In the genomic region with DNA sequence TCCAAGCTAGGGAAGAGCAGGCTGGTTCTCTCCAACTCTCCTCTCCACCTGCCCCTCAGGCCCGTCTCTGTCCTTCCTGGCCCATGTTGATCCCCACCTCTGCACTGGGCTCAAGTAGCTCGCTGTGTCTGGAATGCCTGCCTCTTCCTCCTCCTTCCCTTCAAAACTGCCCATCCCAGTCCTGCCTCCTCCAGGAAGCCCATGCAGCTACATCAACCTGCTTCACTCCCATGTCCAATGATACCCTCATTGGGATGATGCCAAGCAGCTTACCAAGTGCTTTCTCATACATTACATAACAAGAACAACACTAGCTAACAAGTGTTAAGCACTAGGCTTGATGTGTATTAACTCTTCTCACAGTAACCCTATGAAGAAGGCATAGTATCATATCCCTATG, we compare ENCODE assay signal across 20 cellular contexts. TPM values are rescaled to one million over a fixed set of nuclear protein-coding genes. Genes with fewer than 3 reads are reported as not detected.
DNase-seq lines count a peak whose midpoint lies in the region; ATAC-seq, FAIRE-seq and TF ChIP-seq lines count a peak whose summit lies in the region.
"Had no signal": no experiment of that assay in that cellular context is flagged by ENCODE, and none has a peak within 500 bp of the region (broad histone marks: within the 10 kb centered on the region; RNA-seq: fewer than 3 reads in every experiment).

No MANE protein-coding gene starts in this region.

- no peak overlapping the region for H3K4me3 Mint-ChIP-seq in activated CD4-positive, alpha-beta memory T cell treated with anti-CD3 and anti-CD28 coated beads, Interleukin-2, amount 10 ng/mL, durations not matched to agents 7 days and 5 days
- H3K4me3 Mint-ChIP-seq in activated CD4-positive, alpha-beta memory T cell treated with anti-CD3 and anti-CD28 coated beads for 36 hours: no peak overlapping the region
- no peak overlapping the region for H3K4me3 Mint-ChIP-seq in type B pancreatic cell
- H3K4me3 Mint-ChIP-seq: CD8-positive, alpha-beta memory T cell; GM23338 had no signal

- no peak overlapping the region for H2AFZ ChIP-seq in K562 (ENCODE audit: low read depth, low read length)
- H2AFZ ChIP-seq in Karpas-422 (ENCODE audit: low read length): no peak overlapping the region
- H2AFZ ChIP-seq: GM23338 had no signal

- H3K23ac ChIP-seq in mesendoderm (ENCODE audit: low read length): no peak overlapping the region

- TF ChIP-seq CTCF in K562 (IDR thresholded peaks at IDR 0.05 in 2 of 3, conservative IDR thresholded peaks at IDR 0.05 in 1 of 3; ENCODE audit: insufficient read depth in 2 of 3, low read depth in 1 of 3, low read length in 3 of 3) (no peak), type B pancreatic cell (conservative IDR thresholded peaks at IDR 0.05) (no peak)

- no peak for TF ChIP-seq EP300 in K562 (IDR thresholded peaks at IDR 0.05; ENCODE audit: low read length)

- H4K8ac ChIP-seq in mesendoderm (ENCODE audit: low read depth, low read length): no peak overlapping the region

- no peak overlapping the region for H2AK5ac ChIP-seq in mesendoderm (ENCODE audit: low read length)

- H3K27me3 Mint-ChIP-seq in activated CD4-positive, alpha-beta memory T cell treated with anti-CD3 and anti-CD28 coated beads, Interleukin-2, amount 10 ng/mL, durations not matched to agents 7 days and 5 days: peaks cover 10% of the 10 kb centered on the region
- H3K27me3 Mint-ChIP-seq in activated CD4-positive, alpha-beta memory T cell treated with anti-CD3 and anti-CD28 coated beads for 36 hours: peaks cover 11% of the 10 kb centered on the region
- peaks cover 44% of the 10 kb centered on the region for H3K27me3 Mint-ChIP-seq in type B pancreatic cell

- H3K4me1 ChIP-seq in K562 (replicated peaks in 1 of 2; ENCODE audit: control insufficient read depth in 2 of 2, insufficient read depth in 2 of 2, low read length in 2 of 2) (peaks cover 0 to 19% of the 10 kb centered on the region in 2 experiments; a peak in 2 of 5 replicates), mesendoderm (ENCODE audit: control insufficient read depth, low read depth, low read length) (no peaks in the 10 kb centered on the region), Karpas-422 (ENCODE audit: low read length) (no peaks in the 10 kb centered on the region)
- H3K4me1 ChIP-seq: BLaER1, Caco-2, HAP-1 had no signal

- H3K18ac ChIP-seq in mesendoderm (ENCODE audit: low read length): no peak overlapping the region

- H3K27ac ChIP-seq in K562 (ENCODE audit: extremely low read depth, low read depth, low read length) (no peak overlapping the region), mesendoderm (ENCODE audit: low read depth, low read length) (no peak overlapping the region), Karpas-422 (ENCODE audit: low read length) (no peak overlapping the region)
- H3K27ac ChIP-seq: BLaER1 had no signal

- no peaks in the 10 kb centered on the region for H3K79me2 ChIP-seq in K562 (ENCODE audit: control insufficient read depth, insufficient read depth, low read length)
- no peaks in the 10 kb centered on the region for H3K79me2 ChIP-seq in mesendoderm (ENCODE audit: control insufficient read depth, insufficient read depth, low read length)
- no peaks in the 10 kb centered on the region for H3K79me2 ChIP-seq in Karpas-422 (ENCODE audit: low read length)

- no peaks in the 10 kb centered on the region for H3K9me3 Mint-ChIP-seq in activated CD4-positive, alpha-beta memory T cell treated with anti-CD3 and anti-CD28 coated beads, Interleukin-2, amount 10 ng/mL, durations not matched to agents 7 days and 5 days
- H3K9me3 Mint-ChIP-seq in activated CD4-positive, alpha-beta memory T cell treated with anti-CD3 and anti-CD28 coated beads for 36 hours: no peaks in the 10 kb centered on the region
- no peaks in the 10 kb centered on the region for H3K9me3 Mint-ChIP-seq in type B pancreatic cell
- H3K9me3 Mint-ChIP-seq: CD8-positive, alpha-beta memory T cell had no signal

- no peak overlapping the region for H2BK120ac ChIP-seq in mesendoderm (ENCODE audit: low read depth, low read length)

- no peak overlapping the region for H3K4ac ChIP-seq in mesendoderm (ENCODE audit: low read depth, low read length)

- WGBS in K562 (ENCODE audit: insufficient coverage, low coverage, missing lambda C conversion rate): 3% methylated on average over 2 of the region's 2 CpGs
- no CpG with 5 or more reads among the region's 2 CpGs for WGBS in mesendoderm (ENCODE audit: extremely low coverage, insufficient coverage, low lambda C conversion rate)

- POLR2A ChIA-PET in activated CD4-positive, alpha-beta memory T cell treated with anti-CD3 and anti-CD28 coated beads, Interleukin-2, amount 10 ng/mL, durations not matched to agents 7 days and 5 days (lab: Charles Lee): interaction anchor here (1.3 kb wide), 1 partner anchor 36 kb away, joined by 3 read pairs; no protein-coding TSS in a partner anchor
- POLR2A ChIA-PET in activated CD4-positive, alpha-beta memory T cell treated with anti-CD3 and anti-CD28 coated beads for 36 hours (lab: Charles Lee): no interaction called here
- POLR2A ChIA-PET in K562 (lab: Yijun Ruan, JAX): interaction anchor here (0.7 to 1.4 kb wide), 3 partner anchors 9 to 85 kb away, joined by 3 to 4 read pairs (median 3); no protein-coding TSS in a partner anchor

- peak overlapping the region; percentile 3 for H3K56ac ChIP-seq in mesendoderm (ENCODE audit: low read length)

- no peaks in the 10 kb centered on the region for H3K4me1 Mint-ChIP-seq in activated CD4-positive, alpha-beta memory T cell treated with anti-CD3 and anti-CD28 coated beads, Interleukin-2, amount 10 ng/mL, durations not matched to agents 7 days and 5 days
- H3K4me1 Mint-ChIP-seq in activated CD4-positive, alpha-beta memory T cell treated with anti-CD3 and anti-CD28 coated beads for 36 hours (ENCODE audit: low read depth): no peaks in the 10 kb centered on the region
- H3K4me1 Mint-ChIP-seq in type B pancreatic cell (ENCODE audit: unreplicated experiment): no peaks in the 10 kb centered on the region

- H3K27me3 ChIP-seq in K562 (ENCODE audit: control insufficient read depth in 2 of 2, insufficient read depth in 2 of 2, low read length in 2 of 2): peaks cover 53 to 80% of the 10 kb centered on the region in 2 experiments
- no peaks in the 10 kb centered on the region for H3K27me3 ChIP-seq in mesendoderm (ENCODE audit: insufficient read depth, low read length, poor library complexity)
- no peaks in the 10 kb centered on the region for H3K27me3 ChIP-seq in Karpas-422 (ENCODE audit: low read length)
- H3K27me3 ChIP-seq: BLaER1 had no signal

- no peaks in the 10 kb centered on the region for H3K9me3 ChIP-seq in K562 (replicated peaks; ENCODE audit: control insufficient read depth, insufficient read depth, low read depth, low read length)
- H3K9me3 ChIP-seq in Karpas-422 (ENCODE audit: low read length): no peaks in the 10 kb centered on the region
- H3K9me3 ChIP-seq: Caco-2, HAP-1 had no signal

- intact Hi-C loops in activated CD4-positive, alpha-beta memory T cell treated with anti-CD3 and anti-CD28 coated beads for 36 hours (cut with micrococcal nuclease): no loop called here
- intact Hi-C loops in K562 (cut with micrococcal nuclease): loop anchor here (10.0 kb wide), 2 partner anchors 164 to 214 kb away; no protein-coding TSS in a partner anchor

- peak overlapping the region; percentile 4 for H3K27ac Mint-ChIP-seq in activated CD4-positive, alpha-beta memory T cell treated with anti-CD3 and anti-CD28 coated beads, Interleukin-2, amount 10 ng/mL, durations not matched to agents 7 days and 5 days
- H3K27ac Mint-ChIP-seq in activated CD4-positive, alpha-beta memory T cell treated with anti-CD3 and anti-CD28 coated beads for 36 hours: no peak overlapping the region
- H3K27ac Mint-ChIP-seq in type B pancreatic cell: no peak overlapping the region
- H3K27ac Mint-ChIP-seq: CD8-positive, alpha-beta memory T cell; GM23338 had no signal

- H3K4me3 ChIP-seq in K562 (no peak overlapping the region), mesendoderm (ENCODE audit: low read length) (no peak overlapping the region), Karpas-422 (ENCODE audit: low read length) (no peak overlapping the region)
- H3K4me3 ChIP-seq: BLaER1, GM23338, HAP-1 had no signal

- no peaks in the 10 kb centered on the region for H3K79me1 ChIP-seq in mesendoderm (ENCODE audit: low read length)

- no peak for TF ChIP-seq RAD21 in K562 (CRISPR knock-in tag; conservative IDR thresholded peaks at IDR 0.05 in 1 of 2, IDR thresholded peaks at IDR 0.05 in 1 of 2)

- TF ChIP-seq POLR2A in K562 (conservative IDR thresholded peaks at IDR 0.05): no peak

- H3K9ac ChIP-seq in K562 (ENCODE audit: insufficient read depth in 1 of 2, low read depth in 2 of 2, low read length in 2 of 2) (no peak overlapping the region), mesendoderm (ENCODE audit: low read length) (no peak overlapping the region), Karpas-422 (ENCODE audit: low read length) (no peak overlapping the region)
- H3K9ac ChIP-seq: BLaER1 had no signal

- no peak overlapping the region for H2BK5ac ChIP-seq in mesendoderm (ENCODE audit: low read length)

- peaks cover 3% of the 10 kb centered on the region for H3K9me1 ChIP-seq in K562 (ENCODE audit: control insufficient read depth, insufficient read depth, low read length)

- CTCF ChIA-PET in activated CD4-positive, alpha-beta memory T cell treated with anti-CD3 and anti-CD28 coated beads, Interleukin-2, amount 10 ng/mL, durations not matched to agents 7 days and 5 days (lab: Charles Lee): interaction anchor here (1.3 to 2.3 kb wide), 2 partner anchors 10 to 65 kb away, joined by 3 to 10 read pairs; no protein-coding TSS in a partner anchor
- CTCF ChIA-PET in activated CD4-positive, alpha-beta memory T cell treated with anti-CD3 and anti-CD28 coated beads for 36 hours (lab: Charles Lee): interaction anchor here (0.8 to 1.6 kb wide), 3 partner anchors 9 to 65 kb away, joined by 3 to 7 read pairs (median 4); no protein-coding TSS in a partner anchor
- CTCF ChIA-PET in K562 (lab: Yijun Ruan, JAX; ENCODE audit: low intra/inter-chr PET ratio): no interaction called here

- peaks cover 16% of the 10 kb centered on the region; the same call in 1 of the 2 replicates for H4K20me1 ChIP-seq in K562 (replicated peaks; ENCODE audit: control insufficient read depth, insufficient read depth, low read length)
- no peaks in the 10 kb centered on the region for H4K20me1 ChIP-seq in Karpas-422 (ENCODE audit: insufficient read depth, low read depth, low read length)
- H4K20me1 ChIP-seq: BLaER1 had no signal

- no peaks in the 10 kb centered on the region for H3K36me3 ChIP-seq in K562 (ENCODE audit: control insufficient read depth, insufficient read depth, low read length)
- H3K36me3 ChIP-seq in mesendoderm (ENCODE audit: control insufficient read depth, insufficient read depth, low read length): no peaks in the 10 kb centered on the region
- H3K36me3 ChIP-seq in Karpas-422 (ENCODE audit: insufficient read depth, low read length): no peaks in the 10 kb centered on the region
- H3K36me3 ChIP-seq: BLaER1, HAP-1 had no signal

- no peak overlapping the region for H2BK15ac ChIP-seq in mesendoderm (replicated peaks; ENCODE audit: low read depth)

- no peak for DNase-seq in activated CD4-positive, alpha-beta memory T cell treated with anti-CD3 and anti-CD28 coated beads, Interleukin-2, amount 10 ng/mL, durations not matched to agents 7 days and 5 days
- no peak for DNase-seq in activated CD4-positive, alpha-beta memory T cell treated with anti-CD3 and anti-CD28 coated beads for 36 hours
- DNase-seq in K562 (ENCODE audit: extremely low read depth in 1 of 4, low spot score in 3 of 4): no peak
- DNase-seq in mesendoderm: no peak
- DNase-seq in type B pancreatic cell (ENCODE audit: extremely low spot score, unreplicated experiment): peak; percentile 42
- DNase-seq in Karpas-422: no peak
- DNase-seq: 8988T; AML-193; CD8-positive, alpha-beta memory T cell; DND-41; GDM1 had no signal

- FAIRE-seq in K562 (lab: Jason Lieb, UNC): peak; percentile 64
- FAIRE-seq: GM12892, GM19239, HepG2, HTR-8/SVneo had no signal

- H3K4me2 ChIP-seq in K562 (ENCODE audit: insufficient read depth, low read length) (no peak overlapping the region), mesendoderm (ENCODE audit: low read length) (no peak overlapping the region), Karpas-422 (ENCODE audit: low read depth, low read length, poor library complexity, severe bottlenecking) (no peak overlapping the region)
- H3K4me2 ChIP-seq: BLaER1, GM23338 had no signal

- no peaks in the 10 kb centered on the region for H3K9me2 ChIP-seq in Karpas-422 (replicated peaks; ENCODE audit: insufficient read depth, low read length)

- no peaks in the 10 kb centered on the region for H3K36me3 Mint-ChIP-seq in activated CD4-positive, alpha-beta memory T cell treated with anti-CD3 and anti-CD28 coated beads, Interleukin-2, amount 10 ng/mL, durations not matched to agents 7 days and 5 days (ENCODE audit: low read depth)
- no peaks in the 10 kb centered on the region for H3K36me3 Mint-ChIP-seq in activated CD4-positive, alpha-beta memory T cell treated with anti-CD3 and anti-CD28 coated beads for 36 hours
- H3K36me3 Mint-ChIP-seq in type B pancreatic cell: no peaks in the 10 kb centered on the region

- no TSS peak for BruUV-seq in K562 (replicated peaks; lab: Mats Ljungman, UMichigan)

- H4K5ac ChIP-seq in mesendoderm (ENCODE audit: low read length): no peak overlapping the region

- in situ Hi-C loops in K562 (cut with MboI): no loop called here

- ATAC-seq in K562 (no peak), GM19324 (IDR thresholded peaks at IDR 0.05; ENCODE audit: low FRiP score, unreplicated experiment) (no peak)
- ATAC-seq: GM23338, HepG2 had no signal

RNA-seq across cellular contexts. Expression of gene ASB10, which starts 8.2 kb away (rescaled TPM):
- not detected for total RNA-seq in activated CD4-positive, alpha-beta memory T cell treated with anti-CD3 and anti-CD28 coated beads, Interleukin-2, amount 10 ng/mL, durations not matched to agents 7 days and 5 days
- not detected for total RNA-seq in activated CD4-positive, alpha-beta memory T cell treated with anti-CD3 and anti-CD28 coated beads for 36 hours
- total RNA-seq in K562 (2011; cell fraction: chromatin; rRNA removed; ENCODE audit: low replicate concordance): not detected in 2 replicates
- total RNA-seq in K562 (2011; cell fraction: nucleolus; rRNA removed): not detected in 2 replicates
- not detected in 2 replicates for total RNA-seq in K562 (2011; cell fraction: nucleoplasm; rRNA removed)
- total RNA-seq in K562 (2014; rRNA removed) (not detected in 2 replicates), K562 (2014; rRNA removed; fragmentation: Illumina TruSeq; extraction: Trizol) (not detected in 2 replicates), K562 (2015; rRNA removed; fragmentation: Illumina TruSeq; extraction: Trizol) (not detected in 2 replicates), K562 (2021) (not detected in 2 replicates), type B pancreatic cell (ENCODE audit: low replicate concordance) (not detected in 2 replicates)
- polyA plus RNA-seq in K562 (2011; rRNA removed) (not detected in 2 replicates), K562 (2014; fragmentation: Illumina TruSeq; extraction: Trizol) (not detected in 2 replicates), K562 (2014; fragmentation: Nextera tagmentation; extraction: Ambion mirVana) (not detected), K562 (2014; rRNA removed) (not detected in 2 replicates)
- polyA plus RNA-seq in K562 (2011; cell fraction: cytosol; rRNA removed): not detected in 2 replicates
- not detected in 2 replicates for polyA plus RNA-seq in K562 (2011; cell fraction: nucleus; rRNA removed)
- not detected in 2 replicates for polyA plus RNA-seq in K562 (2012)
- polyA minus RNA-seq in K562 (2011; rRNA and poly(A)+ RNA removed): not detected in 2 replicates
- not detected in 2 replicates for polyA minus RNA-seq in K562 (2011; cell fraction: cytosol; rRNA and poly(A)+ RNA removed)
- not detected in 2 replicates for polyA minus RNA-seq in K562 (2011; cell fraction: nucleus; rRNA and poly(A)+ RNA removed)
- polyA plus RNA-seq in mesendoderm (2013, experiment 1 of 2): not detected
- polyA plus RNA-seq in mesendoderm (2013, experiment 2 of 2): not detected
- total RNA-seq in Karpas-422 (2014; rRNA removed; shearing (Covaris generic); ENCODE audit: low replicate concordance): not detected in 2 replicates
- total RNA-seq: Caco-2; CD8-positive, alpha-beta memory T cell; GM23338; HepG2 had no signal
- polyA plus RNA-seq: CD8-positive, alpha-beta memory T cell; GM23338; HepG2 had no signal

RNA-seq across cellular contexts. Expression of gene GBX1, which starts 11.3 kb away (rescaled TPM):
- not detected for total RNA-seq in activated CD4-positive, alpha-beta memory T cell treated with anti-CD3 and anti-CD28 coated beads, Interleukin-2, amount 10 ng/mL, durations not matched to agents 7 days and 5 days
- not detected for total RNA-seq in activated CD4-positive, alpha-beta memory T cell treated with anti-CD3 and anti-CD28 coated beads for 36 hours
- not detected in 2 replicates for total RNA-seq in K562 (2011; cell fraction: chromatin; rRNA removed; ENCODE audit: low replicate concordance)
- total RNA-seq in K562 (2011; cell fraction: nucleolus; rRNA removed): not detected in 2 replicates
- total RNA-seq in K562 (2011; cell fraction: nucleoplasm; rRNA removed): not detected in 2 replicates
- total RNA-seq in K562 (2014; rRNA removed): not detected in 2 replicates
- not detected in 2 replicates for total RNA-seq in K562 (2014; rRNA removed; fragmentation: Illumina TruSeq; extraction: Trizol)
- not detected in 2 replicates for total RNA-seq in K562 (2015; rRNA removed; fragmentation: Illumina TruSeq; extraction: Trizol)
- total RNA-seq in K562 (2021): not detected in 2 replicates
- not detected in 2 replicates for polyA plus RNA-seq in K562 (2011; rRNA removed)
- not detected in 2 replicates for polyA plus RNA-seq in K562 (2011; cell fraction: cytosol; rRNA removed)
- not detected in 2 replicates for polyA plus RNA-seq in K562 (2011; cell fraction: nucleus; rRNA removed)
- polyA plus RNA-seq in K562 (2012): not detected in 2 replicates
- polyA plus RNA-seq in K562 (2014; fragmentation: Illumina TruSeq; extraction: Trizol): not detected in 2 replicates
- polyA plus RNA-seq in K562 (2014; fragmentation: Nextera tagmentation; extraction: Ambion mirVana): not detected
- polyA plus RNA-seq in K562 (2014; rRNA removed): not detected in 2 replicates
- not detected in 2 replicates for polyA minus RNA-seq in K562 (2011; rRNA and poly(A)+ RNA removed)
- polyA minus RNA-seq in K562 (2011; cell fraction: cytosol; rRNA and poly(A)+ RNA removed): not detected in 2 replicates
- not detected in 2 replicates for polyA minus RNA-seq in K562 (2011; cell fraction: nucleus; rRNA and poly(A)+ RNA removed)
- polyA plus RNA-seq in mesendoderm (2013, experiment 1 of 2): not detected
- polyA plus RNA-seq in mesendoderm (2013, experiment 2 of 2): not detected
- 0.26 and 0.41 TPM in 2 replicates for total RNA-seq in type B pancreatic cell (ENCODE audit: low replicate concordance)
- total RNA-seq in Karpas-422 (2014; rRNA removed; shearing (Covaris generic); ENCODE audit: low replicate concordance): not detected in 2 replicates
- total RNA-seq: Caco-2; CD8-positive, alpha-beta memory T cell; HepG2 had no signal
- polyA plus RNA-seq: CD8-positive, alpha-beta memory T cell; GM23338; HepG2 had no signal

RNA-seq across cellular contexts. Expression of gene H2BK1, which starts 31.5 kb away (rescaled TPM):
- total RNA-seq in activated CD4-positive, alpha-beta memory T cell treated with anti-CD3 and anti-CD28 coated beads, Interleukin-2, amount 10 ng/mL, durations not matched to agents 7 days and 5 days: not detected
- not detected for total RNA-seq in activated CD4-positive, alpha-beta memory T cell treated with anti-CD3 and anti-CD28 coated beads for 36 hours
- 1.00 TPM in 1 of 2 replicates, not detected in the other for total RNA-seq in K562 (2011; cell fraction: chromatin; rRNA removed; ENCODE audit: low replicate concordance)
- total RNA-seq in K562 (2011; cell fraction: nucleolus; rRNA removed): 1.6 and 4.0 TPM in 2 replicates
- total RNA-seq in K562 (2011; cell fraction: nucleoplasm; rRNA removed): 1.2 TPM in 1 of 2 replicates, not detected in the other
- total RNA-seq in K562 (2014; rRNA removed) (not detected in 2 replicates), K562 (2014; rRNA removed; fragmentation: Illumina TruSeq; extraction: Trizol) (not detected in 2 replicates), K562 (2015; rRNA removed; fragmentation: Illumina TruSeq; extraction: Trizol) (not detected in 2 replicates), K562 (2021) (not detected in 2 replicates), type B pancreatic cell (ENCODE audit: low replicate concordance) (not detected in 2 replicates)
- polyA plus RNA-seq in K562 (2011; rRNA removed) (not detected in 2 replicates), K562 (2014; fragmentation: Illumina TruSeq; extraction: Trizol) (not detected in 2 replicates), K562 (2014; fragmentation: Nextera tagmentation; extraction: Ambion mirVana) (not detected), K562 (2014; rRNA removed) (not detected in 2 replicates)
- polyA plus RNA-seq in K562 (2011; cell fraction: cytosol; rRNA removed): not detected in 2 replicates
- polyA plus RNA-seq in K562 (2011; cell fraction: nucleus; rRNA removed): 0.53 TPM in 1 of 2 replicates, not detected in the other
- not detected in 2 replicates for polyA plus RNA-seq in K562 (2012)
- not detected in 2 replicates for polyA minus RNA-seq in K562 (2011; rRNA and poly(A)+ RNA removed)
- polyA minus RNA-seq in K562 (2011; cell fraction: cytosol; rRNA and poly(A)+ RNA removed): not detected in 2 replicates
- polyA minus RNA-seq in K562 (2011; cell fraction: nucleus; rRNA and poly(A)+ RNA removed): not detected in 2 replicates
- polyA plus RNA-seq in mesendoderm (2013, experiment 1 of 2): not detected
- polyA plus RNA-seq in mesendoderm (2013, experiment 2 of 2): not detected
- not detected in 2 replicates for total RNA-seq in Karpas-422 (2014; rRNA removed; shearing (Covaris generic); ENCODE audit: low replicate concordance)
- total RNA-seq: Caco-2, GM23338, HepG2 had no signal
- polyA plus RNA-seq: CD8-positive, alpha-beta memory T cell; GM23338; HepG2 had no signal

RNA-seq across cellular contexts. Expression of gene ABCF2, which starts 48.2 kb away (rescaled TPM):
- 10 to 100 TPM; 23.1 to 27.6 TPM for total RNA-seq in activated CD4-positive, alpha-beta memory T cell treated with anti-CD3 and anti-CD28 coated beads, Interleukin-2, amount 10 ng/mL, durations not matched to agents 7 days and 5 days
- total RNA-seq in activated CD4-positive, alpha-beta memory T cell treated with anti-CD3 and anti-CD28 coated beads for 36 hours: 10 to 100 TPM; 41.1 to 41.2 TPM
- 65.4 and 103 TPM in 2 replicates for total RNA-seq in K562 (2011; cell fraction: chromatin; rRNA removed; ENCODE audit: low replicate concordance)
- total RNA-seq in K562 (2011; cell fraction: nucleolus; rRNA removed): 49.7 and 54.7 TPM in 2 replicates
- 43.1 and 48.4 TPM in 2 replicates for total RNA-seq in K562 (2011; cell fraction: nucleoplasm; rRNA removed)
- 117 and 145 TPM in 2 replicates for total RNA-seq in K562 (2014; rRNA removed)
- 79.5 and 110 TPM in 2 replicates for total RNA-seq in K562 (2014; rRNA removed; fragmentation: Illumina TruSeq; extraction: Trizol)
- 113 TPM in 2 replicates for total RNA-seq in K562 (2015; rRNA removed; fragmentation: Illumina TruSeq; extraction: Trizol)
- total RNA-seq in K562 (2021): 122 and 129 TPM in 2 replicates
- polyA plus RNA-seq in K562 (2011; rRNA removed): 43.1 and 62.1 TPM in 2 replicates
- polyA plus RNA-seq in K562 (2011; cell fraction: cytosol; rRNA removed): 54.5 and 89.8 TPM in 2 replicates
- 36.6 and 65.1 TPM in 2 replicates for polyA plus RNA-seq in K562 (2011; cell fraction: nucleus; rRNA removed)
- polyA plus RNA-seq in K562 (2012): 64.0 and 75.1 TPM in 2 replicates
- polyA plus RNA-seq in K562 (2014; fragmentation: Illumina TruSeq; extraction: Trizol): 165 and 177 TPM in 2 replicates
- polyA plus RNA-seq in K562 (2014; fragmentation: Nextera tagmentation; extraction: Ambion mirVana): 100 to 1,000 TPM; 103 to 224 TPM
- 88.2 and 97.5 TPM in 2 replicates for polyA plus RNA-seq in K562 (2014; rRNA removed)
- 49.7 and 116 TPM in 2 replicates for polyA minus RNA-seq in K562 (2011; rRNA and poly(A)+ RNA removed)
- polyA minus RNA-seq in K562 (2011; cell fraction: cytosol; rRNA and poly(A)+ RNA removed): 23.5 and 52.3 TPM in 2 replicates
- polyA minus RNA-seq in K562 (2011; cell fraction: nucleus; rRNA and poly(A)+ RNA removed): 17.1 and 26.5 TPM in 2 replicates
- 36.4 TPM for polyA plus RNA-seq in mesendoderm (2013, experiment 1 of 2)
- polyA plus RNA-seq in mesendoderm (2013, experiment 2 of 2): 36.2 TPM
- 35.9 and 46.5 TPM in 2 replicates for total RNA-seq in type B pancreatic cell (ENCODE audit: low replicate concordance)
- total RNA-seq in Karpas-422 (2014; rRNA removed; shearing (Covaris generic); ENCODE audit: low replicate concordance): 31.2 and 48.6 TPM in 2 replicates

RNA-seq across cellular contexts. Expression of gene CHPF2, which starts 53.5 kb away (rescaled TPM):
- total RNA-seq in activated CD4-positive, alpha-beta memory T cell treated with anti-CD3 and anti-CD28 coated beads, Interleukin-2, amount 10 ng/mL, durations not matched to agents 7 days and 5 days: 10 to 100 TPM; 56.0 to 56.4 TPM
- total RNA-seq in activated CD4-positive, alpha-beta memory T cell treated with anti-CD3 and anti-CD28 coated beads for 36 hours: 10 to 100 TPM; 33.6 to 34.2 TPM
- total RNA-seq in K562 (2011; cell fraction: chromatin; rRNA removed; ENCODE audit: low replicate concordance): 109 and 238 TPM in 2 replicates
- 182 and 210 TPM in 2 replicates for total RNA-seq in K562 (2011; cell fraction: nucleolus; rRNA removed)
- total RNA-seq in K562 (2011; cell fraction: nucleoplasm; rRNA removed): 98.1 and 129 TPM in 2 replicates
- 18.8 and 21.4 TPM in 2 replicates for total RNA-seq in K562 (2014; rRNA removed)
- 6.1 and 7.1 TPM in 2 replicates for total RNA-seq in K562 (2014; rRNA removed; fragmentation: Illumina TruSeq; extraction: Trizol)
- 12.0 and 13.1 TPM in 2 replicates for total RNA-seq in K562 (2015; rRNA removed; fragmentation: Illumina TruSeq; extraction: Trizol)
- 29.7 and 32.8 TPM in 2 replicates for total RNA-seq in K562 (2021)
- 10.5 and 14.3 TPM in 2 replicates for polyA plus RNA-seq in K562 (2011; rRNA removed)
- 10.5 and 18.5 TPM in 2 replicates for polyA plus RNA-seq in K562 (2011; cell fraction: cytosol; rRNA removed)
- polyA plus RNA-seq in K562 (2011; cell fraction: nucleus; rRNA removed): 112 and 142 TPM in 2 replicates
- polyA plus RNA-seq in K562 (2012): 13.7 and 35.4 TPM in 2 replicates
- polyA plus RNA-seq in K562 (2014; fragmentation: Illumina TruSeq; extraction: Trizol): 8.4 and 10.8 TPM in 2 replicates
- under 1 TPM; 0.08 to 0.24 TPM for polyA plus RNA-seq in K562 (2014; fragmentation: Nextera tagmentation; extraction: Ambion mirVana)
- polyA plus RNA-seq in K562 (2014; rRNA removed): 17.8 and 18.3 TPM in 2 replicates
- 16.5 and 17.8 TPM in 2 replicates for polyA minus RNA-seq in K562 (2011; rRNA and poly(A)+ RNA removed)
- polyA minus RNA-seq in K562 (2011; cell fraction: cytosol; rRNA and poly(A)+ RNA removed): 16.9 and 19.6 TPM in 2 replicates
- polyA minus RNA-seq in K562 (2011; cell fraction: nucleus; rRNA and poly(A)+ RNA removed): 86.3 and 114 TPM in 2 replicates
- polyA plus RNA-seq in mesendoderm (2013, experiment 1 of 2): 7.4 TPM
- polyA plus RNA-seq in mesendoderm (2013, experiment 2 of 2): 7.9 TPM
- total RNA-seq in type B pancreatic cell (ENCODE audit: low replicate concordance): 44.4 and 54.7 TPM in 2 replicates
- 24.7 and 33.2 TPM in 2 replicates for total RNA-seq in Karpas-422 (2014; rRNA removed; shearing (Covaris generic); ENCODE audit: low replicate concordance)
